12 cellular contexts compared by ENCODE assay signal in genomic region chr4:113708250-113708649, GRCh38. TPM values are rescaled to one million over a fixed set of nuclear protein-coding genes. Genes with fewer than 3 reads are reported as not detected.
A peak's percentile ranks its signal among the peaks of the same experiment; 100 is the strongest.
DNase-seq lines count a peak whose midpoint lies in the region; ATAC-seq and TF ChIP-seq lines count a peak whose summit lies in the region.
"Had no signal": no experiment of that assay in that cellular context is flagged by ENCODE, and none has a peak within 500 bp of the region (broad histone marks: within the 10 kb centered on the region; RNA-seq: fewer than 3 reads in every experiment).

No MANE protein-coding gene starts in this region.

- no peaks in the 10 kb centered on the region for H3K9me3 Mint-ChIP-seq in activated CD4-positive, alpha-beta T cell treated with anti-CD3 and anti-CD28 coated beads, Interleukin-2, amount 10 ng/mL, durations not matched to agents 24 days and 14 days
- H3K9me3 Mint-ChIP-seq: type B pancreatic cell had no signal

- H3K4me1 ChIP-seq in mammary epithelial cell (ENCODE audit: insufficient read depth, low read length) = no peaks in the 10 kb centered on the region

- no peak overlapping the region for H3K4me3 Mint-ChIP-seq in activated CD4-positive, alpha-beta T cell treated with anti-CD3 and anti-CD28 coated beads, Interleukin-2, amount 10 ng/mL, durations not matched to agents 24 days and 14 days
- H3K4me3 Mint-ChIP-seq: type B pancreatic cell had no signal

- ATAC-seq in GM19463 (IDR thresholded peaks at IDR 0.05; ENCODE audit: unreplicated experiment) (peak; percentile 66), HG03460 (IDR thresholded peaks at IDR 0.05; ENCODE audit: unreplicated experiment) (peak; percentile 72), HG02970 (IDR thresholded peaks at IDR 0.05; ENCODE audit: low FRiP score, unreplicated experiment) (no peak)

- dilution Hi-C loops in mammary epithelial cell (cut with HindIII; ENCODE audit: low sequenced_read_pairs) = no loop called here

- no peaks in the 10 kb centered on the region for H4K20me1 ChIP-seq in mammary epithelial cell (ENCODE audit: insufficient read depth, low read length)

- in situ Hi-C loops in G401 (cut with HindIII; ENCODE audit: low sequenced_read_pairs) = no loop called here
- in situ Hi-C loops in mammary epithelial cell (cut with MboI; ENCODE audit: low sequenced_read_pairs in 2 of 2) = no loop called here

- TF ChIP-seq CTCF in mammary epithelial cell (conservative IDR thresholded peaks at IDR 0.05 in 1 of 2, IDR thresholded peaks at IDR 0.05 in 1 of 2; ENCODE audit: extremely low read depth in 1 of 2, insufficient read depth in 1 of 2, low read depth in 1 of 2, low read length in 2 of 2) = no peak

- H3K4me2 ChIP-seq in mammary epithelial cell (ENCODE audit: insufficient read depth, low read depth, low read length) = no peak overlapping the region
- H3K4me2 ChIP-seq: PC-9 had no signal

- no peaks in the 10 kb centered on the region for H3K9me3 ChIP-seq in mammary epithelial cell (replicated peaks; ENCODE audit: insufficient read depth, low read length)

- H3K27me3 ChIP-seq in mammary epithelial cell (ENCODE audit: insufficient read depth, low read length) = no peaks in the 10 kb centered on the region

- peak; percentile 46 for DNase-seq in G401 (ENCODE audit: low spot score)
- DNase-seq in mammary epithelial cell = no peak
- no peak for DNase-seq in hepatic stellate cell (ENCODE audit: low spot score)
- DNase-seq in activated CD4-positive, alpha-beta T cell treated with anti-CD3 and anti-CD28 coated beads, Interleukin-2, amount 10 ng/mL, durations not matched to agents 24 days and 14 days = no peak
- DNase-seq in NCI-H2081 treated with DMSO at 0.1 percent for 48 hours (lab: John Stamatoyannopoulos, UW) = no peak
- DNase-seq: activated CD4-positive, CD25-positive, alpha-beta regulatory T cell treated with anti-CD3 and anti-CD28 coated beads, Interleukin-2, amount 50 U/mL, for 72 hours; amygdala; PC-9 had no signal

- no peaks in the 10 kb centered on the region for H3K36me3 ChIP-seq in mammary epithelial cell (ENCODE audit: insufficient read depth, low read length)

- H3K4me3 ChIP-seq in mammary epithelial cell (replicated peaks in 1 of 3; ENCODE audit: insufficient read depth in 1 of 3, low read depth in 2 of 3, low read length in 3 of 3) = no peak overlapping the region
- H3K4me3 ChIP-seq: PC-9 had no signal

- H3K36me3 Mint-ChIP-seq in activated CD4-positive, alpha-beta T cell treated with anti-CD3 and anti-CD28 coated beads, Interleukin-2, amount 10 ng/mL, durations not matched to agents 24 days and 14 days (ENCODE audit: low read depth) = peaks cover 14% of the 10 kb centered on the region

- no peaks in the 10 kb centered on the region for H3K27me3 Mint-ChIP-seq in activated CD4-positive, alpha-beta T cell treated with anti-CD3 and anti-CD28 coated beads, Interleukin-2, amount 10 ng/mL, durations not matched to agents 24 days and 14 days
- H3K27me3 Mint-ChIP-seq: type B pancreatic cell had no signal

- WGBS in mammary epithelial cell (ENCODE audit: low coverage, missing lambda C conversion rate) = 12% methylated on average over 1 of the region's 1 CpG

- no peaks in the 10 kb centered on the region for H3K79me2 ChIP-seq in mammary epithelial cell (ENCODE audit: insufficient read depth, low read length)

- H2AFZ ChIP-seq in mammary epithelial cell (ENCODE audit: low read depth, low read length) = no peak overlapping the region
- H2AFZ ChIP-seq: PC-9 had no signal

- H3K4me1 Mint-ChIP-seq in activated CD4-positive, alpha-beta T cell treated with anti-CD3 and anti-CD28 coated beads, Interleukin-2, amount 10 ng/mL, durations not matched to agents 24 days and 14 days = peaks cover 19% of the 10 kb centered on the region

- no peak overlapping the region for H3K27ac ChIP-seq in mammary epithelial cell (ENCODE audit: insufficient read depth, low read depth, low read length)
- H3K27ac ChIP-seq: PC-9 had no signal

- H3K9ac ChIP-seq in mammary epithelial cell (ENCODE audit: insufficient read depth, low read length) = no peak overlapping the region

- intact Hi-C loops in mammary epithelial cell (cut with micrococcal nuclease) = no loop called here
- intact Hi-C loops in activated CD4-positive, alpha-beta T cell treated with anti-CD3 and anti-CD28 coated beads, Interleukin-2, amount 10 ng/mL, durations not matched to agents 24 days and 14 days (cut with micrococcal nuclease) = no loop called here

- CTCF ChIA-PET in mammary epithelial cell (lab: Charles Lee; ENCODE audit: low non-redundant PET) = no interaction called here

- no peak overlapping the region for H3K27ac Mint-ChIP-seq in activated CD4-positive, alpha-beta T cell treated with anti-CD3 and anti-CD28 coated beads, Interleukin-2, amount 10 ng/mL, durations not matched to agents 24 days and 14 days
- H3K27ac Mint-ChIP-seq: type B pancreatic cell had no signal

- BruUV-seq in mammary epithelial cell (replicated peaks; lab: Mats Ljungman, UMichigan) = TSS peak; percentile 97

RNA-seq across cellular contexts. Expression of gene CAMK2D, which starts 53.3 kb away (rescaled TPM):
- total RNA-seq in G401 (2014; rRNA removed; shearing (Covaris generic)) = 55.1 and 65.9 TPM in 2 replicates
- 10 to 100 TPM; 36.3 to 63.8 TPM for total RNA-seq in mammary epithelial cell
- polyA plus RNA-seq in mammary epithelial cell = 11.2 TPM
- polyA minus RNA-seq in mammary epithelial cell = 27.0 TPM
- total RNA-seq in activated CD4-positive, alpha-beta T cell treated with anti-CD3 and anti-CD28 coated beads, Interleukin-2, amount 10 ng/mL, durations not matched to agents 24 days and 14 days = 63.8 and 69.3 TPM in 2 replicates
